In the genomic region with DNA sequence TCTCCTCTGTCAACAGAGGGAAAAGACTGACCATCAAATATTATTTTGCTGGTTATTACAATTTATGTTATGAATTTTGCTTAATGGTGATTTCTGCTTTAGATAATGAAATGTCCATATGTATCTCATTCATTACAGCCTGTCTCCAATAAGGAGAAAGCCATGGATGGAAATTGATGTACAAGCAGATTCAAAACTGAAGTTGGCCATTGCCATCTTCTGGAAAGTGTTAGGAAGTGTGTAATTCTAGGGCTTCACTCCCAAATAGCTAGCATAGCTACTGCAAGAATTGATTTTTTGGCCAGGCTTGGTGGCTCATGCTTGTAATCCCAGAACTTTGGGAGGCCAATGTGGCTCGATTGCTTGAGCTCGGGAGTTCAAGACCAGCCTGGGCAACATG, we compare ENCODE assay signal across 33 cellular contexts.
"Had no signal": no experiment of that assay in that cellular context is flagged by ENCODE, and none has a peak within 500 bp of the region (broad histone marks: within the 10 kb centered on the region; RNA-seq: fewer than 3 reads in every experiment).

No MANE protein-coding gene starts in this region.

- H3K4me3 ChIP-seq: ascending aorta, Peyer's patch, SJSA1 had no signal

- H3K27ac ChIP-seq: ascending aorta, Peyer's patch, SJSA1 had no signal

- H3K4me1 ChIP-seq: Peyer's patch, SJSA1 had no signal

- H3K9me3 Mint-ChIP-seq: activated CD4-positive, alpha-beta T cell treated with anti-CD3 and anti-CD28 coated beads, Interleukin-2, amount 10 ng/mL, durations not matched to agents 7 days and 5 days; activated naive CD4-positive, alpha-beta T cell treated with anti-CD3 and anti-CD28 coated beads, Interleukin-2, amount 50 U/mL, for 24 hours; activated naive CD8-positive, alpha-beta T cell treated with anti-CD3 and anti-CD28 coated beads, Interleukin-2, amount 10 ng/mL, durations not matched to agents 7 days and 5 days; activated T-cell treated with anti-CD3 and anti-CD28 coated beads, Interleukin-2, amount 50 U/mL, for 24 hours; activated T-helper 2 cell treated with anti-CD3 and anti-CD28 coated beads, Interferon-gamma antibody, Interleukin-2, Interleukin-4, amounts not matched to agents 10 μg/mL and 5 μg/mL and 100 μg/mL, durations not matched to agents 14 hours and 24 hours and 36 hours; T-helper 2 cell treated with Interferon-gamma antibody and Interleukin-4, amounts not matched to agents 5 μg/mL and 100 μg/mL, for 36 hours; WTC11 had no signal

- FAIRE-seq: TTC549 had no signal

- H3K27me3 ChIP-seq: ascending aorta, Peyer's patch, SJSA1 had no signal

- H3K27me3 Mint-ChIP-seq: activated CD4-positive, alpha-beta T cell treated with anti-CD3 and anti-CD28 coated beads for 36 hours; activated CD4-positive, alpha-beta T cell treated with anti-CD3 and anti-CD28 coated beads, Interleukin-2, amount 10 ng/mL, durations not matched to agents 7 days and 5 days; activated naive CD4-positive, alpha-beta T cell treated with anti-CD3 and anti-CD28 coated beads, Interleukin-2, amount 50 U/mL, for 24 hours; activated naive CD8-positive, alpha-beta T cell treated with anti-CD3 and anti-CD28 coated beads, Interleukin-2, amount 10 ng/mL, durations not matched to agents 7 days and 5 days; activated T-cell treated with anti-CD3 and anti-CD28 coated beads, Interleukin-2, amount 50 U/mL, for 24 hours had no signal

- ATAC-seq: activated CD4-positive, alpha-beta T cell treated with anti-CD3 and anti-CD28 coated beads for 36 hours; activated CD4-positive, CD25-positive, alpha-beta regulatory T cell treated with anti-CD3 and anti-CD28 coated beads, Interleukin-2, amount 50 U/mL, for 24 hours; activated CD8-positive, alpha-beta T cell treated with anti-CD3 and anti-CD28 coated beads, Interleukin-2, amount 10 ng/mL, durations not matched to agents 7 days and 5 days; PC-3; WTC11 had no signal

- H3K4me1 Mint-ChIP-seq: activated CD4-positive, alpha-beta T cell treated with anti-CD3 and anti-CD28 coated beads for 36 hours; activated CD4-positive, alpha-beta T cell treated with anti-CD3 and anti-CD28 coated beads, Interleukin-2, amount 10 ng/mL, durations not matched to agents 7 days and 5 days; activated naive CD4-positive, alpha-beta T cell treated with anti-CD3 and anti-CD28 coated beads, Interleukin-2, amount 50 U/mL, for 24 hours; activated naive CD8-positive, alpha-beta T cell treated with anti-CD3 and anti-CD28 coated beads, Interleukin-2, amount 10 ng/mL, durations not matched to agents 7 days and 5 days; WTC11 had no signal

- H3K9me3 ChIP-seq: ascending aorta, Peyer's patch, SJSA1 had no signal

- DNase-seq: activated CD4-positive, alpha-beta T cell treated with anti-CD3 and anti-CD28 coated beads for 36 hours; activated CD4-positive, alpha-beta T cell treated with anti-CD3 and anti-CD28 coated beads, Interleukin-2, amount 10 ng/mL, durations not matched to agents 7 days and 5 days; activated CD4-positive, alpha-beta T cell treated with anti-CD3 and anti-CD28 coated beads, Interleukin-2, amount 50 U/mL, for 48 hours; activated CD8-positive, alpha-beta T cell treated with anti-CD3 and anti-CD28 coated beads, Interleukin-2, amount 10 ng/mL, durations not matched to agents 7 days and 5 days; activated gamma-delta T cell; activated naive CD4-positive, alpha-beta T cell treated with Interleukin-2 at 50 U/mL for 16 hours; activated naive CD8-positive, alpha-beta T cell treated with anti-CD3 and anti-CD28 coated beads, Interleukin-2, amount 10 ng/mL, durations not matched to agents 7 days and 5 days; activated T-cell treated with anti-CD3 and anti-CD28 coated beads, Interleukin-2, amount 50 U/mL, for 24 hours; amygdala; Karpas-422; KBM-7; NCI-H1048; NCI-H1105 treated with DMSO at 0.1 percent for 48 hours; NCI-H1436 treated with DMSO at 0.1 percent for 48 hours; NCI-H1694 treated with DMSO at 0.1 percent for 48 hours; NCI-H2029; NCI-H2107; NCI-H2171; NCI-H510A treated with DMSO at 0.1 percent for 48 hours; NCI-H526 treated with DMSO at 0.1 percent for 48 hours; NCI-H774; PC-3; Peyer's patch; RPMI8226; SHP77 treated with DMSO at 0.1 percent for 48 hours had no signal

- H3K4me3 Mint-ChIP-seq: activated CD4-positive, alpha-beta T cell treated with anti-CD3 and anti-CD28 coated beads for 36 hours; activated CD4-positive, alpha-beta T cell treated with anti-CD3 and anti-CD28 coated beads, Interleukin-2, amount 10 ng/mL, durations not matched to agents 7 days and 5 days; activated CD8-positive, alpha-beta T cell treated with anti-CD3 and anti-CD28 coated beads, Interleukin-2, amount 10 ng/mL, durations not matched to agents 7 days and 5 days; activated naive CD4-positive, alpha-beta T cell treated with anti-CD3 and anti-CD28 coated beads, Interleukin-2, amount 50 U/mL, for 24 hours; activated naive CD8-positive, alpha-beta T cell treated with anti-CD3 and anti-CD28 coated beads, Interleukin-2, amount 10 ng/mL, durations not matched to agents 7 days and 5 days; activated T-cell treated with anti-CD3 and anti-CD28 coated beads, Interleukin-2, amount 50 U/mL, for 24 hours; T-helper 2 cell treated with Interferon-gamma antibody and Interleukin-4, amounts not matched to agents 5 μg/mL and 100 μg/mL, for 36 hours; WTC11 had no signal

- H3K27ac Mint-ChIP-seq: activated CD4-positive, alpha-beta T cell treated with anti-CD3 and anti-CD28 coated beads for 36 hours; activated CD4-positive, alpha-beta T cell treated with anti-CD3 and anti-CD28 coated beads, Interleukin-2, amount 10 ng/mL, durations not matched to agents 7 days and 5 days; activated CD8-positive, alpha-beta T cell treated with anti-CD3 and anti-CD28 coated beads, Interleukin-2, amount 10 ng/mL, durations not matched to agents 7 days and 5 days; activated naive CD4-positive, alpha-beta T cell treated with anti-CD3 and anti-CD28 coated beads, Interleukin-2, amount 50 U/mL, for 24 hours; activated naive CD8-positive, alpha-beta T cell treated with anti-CD3 and anti-CD28 coated beads, Interleukin-2, amount 10 ng/mL, durations not matched to agents 7 days and 5 days; activated T-cell treated with anti-CD3 and anti-CD28 coated beads, Interleukin-2, amount 50 U/mL, for 24 hours; activated T-helper 2 cell treated with anti-CD3 and anti-CD28 coated beads, Interferon-gamma antibody, Interleukin-2, Interleukin-4, amounts not matched to agents 10 μg/mL and 5 μg/mL and 100 μg/mL, durations not matched to agents 14 hours and 24 hours and 36 hours; T-helper 2 cell treated with Interferon-gamma antibody and Interleukin-4, amounts not matched to agents 5 μg/mL and 100 μg/mL, for 36 hours; WTC11 had no signal
